ENCODE assay signal across 20 cellular contexts in the genomic region with DNA sequence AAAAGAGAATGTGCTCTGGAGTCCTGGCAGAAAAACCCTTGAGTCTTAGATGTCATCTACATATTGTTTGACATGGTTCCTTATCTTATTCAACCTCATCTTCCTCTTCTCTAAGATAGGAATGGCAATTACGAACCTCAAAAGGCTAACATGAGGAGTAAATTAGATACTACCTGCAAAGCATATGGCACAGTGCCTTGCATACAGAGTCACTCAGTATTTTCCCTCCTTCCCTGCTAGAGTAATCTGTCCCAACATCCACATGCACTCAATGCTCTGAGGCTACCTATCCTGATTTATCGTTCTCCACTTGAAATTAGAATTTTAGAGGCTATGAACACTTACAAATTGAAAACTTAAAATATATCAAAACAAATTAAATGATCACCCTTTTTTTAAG.
"Had no signal": no experiment of that assay in that cellular context is flagged by ENCODE, and none has a peak within 500 bp of the region (broad histone marks: within the 10 kb centered on the region; RNA-seq: fewer than 3 reads in every experiment).

No MANE protein-coding gene starts in this region.

- DNase-seq: dermis blood vessel endothelial cell; effector memory CD8-positive, alpha-beta T cell; erythroblast; esophagus squamous epithelium; head of caudate nucleus; left ventricle myocardium superior; lower lobe of right lung; naive thymus-derived CD8-positive, alpha-beta T cell; nephron progenitor cell; nucleus accumbens; ovary; posterior cingulate gyrus; psoas muscle; right cardiac atrium; sigmoid colon; stimulated activated CD4-positive, alpha-beta T cell treated with anti-CD3 and anti-CD28 coated beads, Interleukin-2, amount 100 ng/mL, for 24 hours; stimulated activated CD4-positive, alpha-beta T cell treated with anti-CD3 and anti-CD28 coated beads, Interleukin-4, amount 100 ng/mL, for 24 hours; stimulated activated naive CD8-positive, alpha-beta T cell treated with anti-CD3 and anti-CD28 coated beads, Interleukin-15, Interleukin-2, amounts not matched to agents 100 U/mL and 50 U/mL, for 24 hours; upper lobe of left lung had no signal

- H3K36me3 Mint-ChIP-seq: naive thymus-derived CD8-positive, alpha-beta T cell; stimulated activated effector memory CD8-positive, alpha-beta T cell treated with anti-CD3 and anti-CD28 coated beads, Interleukin-12 subunit alpha, Interleukin-12 subunit beta, amount 100 ng/mL, for 72 hours had no signal

- ATAC-seq: effector memory CD8-positive, alpha-beta T cell; left ventricle myocardium superior; lower lobe of right lung; naive thymus-derived CD8-positive, alpha-beta T cell; psoas muscle; right cardiac atrium; stimulated activated effector memory CD8-positive, alpha-beta T cell treated with anti-CD3 and anti-CD28 coated beads, Interleukin-12 subunit alpha, Interleukin-12 subunit beta, amount 100 ng/mL, for 72 hours; stimulated activated naive CD8-positive, alpha-beta T cell treated with anti-CD3 and anti-CD28 coated beads, Interleukin-15, Interleukin-2, amounts not matched to agents 100 U/mL and 50 U/mL, for 24 hours had no signal

- H3K4me3 Mint-ChIP-seq: effector memory CD8-positive, alpha-beta T cell; naive thymus-derived CD8-positive, alpha-beta T cell; nephron progenitor cell; stimulated activated effector memory CD8-positive, alpha-beta T cell treated with anti-CD3 and anti-CD28 coated beads, Interleukin-12 subunit alpha, Interleukin-12 subunit beta, amount 100 ng/mL, for 72 hours had no signal

- H3K27ac Mint-ChIP-seq: effector memory CD8-positive, alpha-beta T cell; naive thymus-derived CD8-positive, alpha-beta T cell; nephron progenitor cell; stimulated activated effector memory CD8-positive, alpha-beta T cell treated with anti-CD3 and anti-CD28 coated beads, Interleukin-12 subunit alpha, Interleukin-12 subunit beta, amount 100 ng/mL, for 72 hours had no signal

- H3K4me1 Mint-ChIP-seq: naive thymus-derived CD8-positive, alpha-beta T cell; nephron progenitor cell; stimulated activated effector memory CD8-positive, alpha-beta T cell treated with anti-CD3 and anti-CD28 coated beads, Interleukin-12 subunit alpha, Interleukin-12 subunit beta, amount 100 ng/mL, for 72 hours had no signal
